14 cellular contexts compared by ENCODE assay signal in the genomic region with DNA sequence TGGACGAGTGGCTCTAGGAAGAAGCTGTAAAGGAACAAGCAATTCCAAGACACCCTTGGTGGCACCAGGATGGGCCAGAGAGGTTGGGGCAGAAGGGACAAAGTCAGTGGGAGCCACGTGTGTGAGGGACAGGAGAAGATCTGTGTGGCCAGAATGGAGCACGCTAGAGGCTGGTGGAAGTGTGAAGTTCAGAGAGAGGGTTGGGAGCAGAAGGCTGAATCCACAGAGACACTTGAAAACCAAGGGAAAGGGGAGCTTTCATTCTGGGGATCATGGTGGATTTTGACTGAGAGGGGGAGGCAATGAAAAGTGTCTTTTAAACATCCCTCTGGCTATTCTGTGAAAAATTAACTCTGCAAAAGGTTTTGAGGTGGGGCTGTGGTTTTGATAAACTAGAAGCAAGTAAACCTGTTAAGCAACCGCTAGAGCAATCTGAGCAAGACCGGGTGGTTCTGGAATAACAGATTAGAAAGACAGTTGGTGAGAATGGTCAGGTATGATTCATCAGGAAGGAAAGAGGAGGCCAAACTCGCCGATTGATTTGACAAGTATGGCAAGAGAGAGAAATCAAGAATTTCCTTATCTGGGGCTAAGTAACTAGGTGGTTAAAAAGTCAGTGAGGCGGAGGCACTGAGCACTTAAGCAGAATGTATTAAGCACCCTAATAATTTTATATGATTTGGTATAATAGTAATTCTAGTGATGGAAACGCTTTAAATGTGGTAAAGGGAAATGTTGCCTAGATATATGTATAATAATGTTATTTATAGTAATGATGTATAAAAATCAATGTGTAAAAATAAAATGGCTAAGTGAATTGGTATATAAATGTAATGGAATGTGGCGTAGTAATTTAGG.
DNase-seq lines count a peak whose midpoint lies in the region; ATAC-seq, FAIRE-seq and TF ChIP-seq lines count a peak whose summit lies in the region.
"Had no signal": no experiment of that assay in that cellular context is flagged by ENCODE, and none has a peak within 500 bp of the region (broad histone marks: within the 10 kb centered on the region; RNA-seq: fewer than 3 reads in every experiment).

No MANE protein-coding gene starts in this region.

- H3K27ac Mint-ChIP-seq in nephron progenitor cell: no peak overlapping the region

- TF ChIP-seq CTCF in kidney (IDR thresholded peaks at IDR 0.05; ENCODE audit: borderline replicate concordance, extremely low read depth, insufficient read depth) (no peak), nephron progenitor cell (IDR thresholded peaks at IDR 0.05) (no peak)

- no peaks in the 10 kb centered on the region for H3K27me3 Mint-ChIP-seq in nephron progenitor cell (ENCODE audit: low read depth, poor library complexity)

- H3K9me3 ChIP-seq in kidney (ENCODE audit: control insufficient read depth in 1 of 2, low read length in 2 of 2): no peaks in the 10 kb centered on the region
- H3K9me3 ChIP-seq: ascending aorta, HAP-1 had no signal

- H3K9ac ChIP-seq in kidney (ENCODE audit: low read length in 2 of 2): no peak overlapping the region

- DNase-seq in LoVo (ENCODE audit: low spot score) (peak; percentile 63), astrocyte of the hippocampus (ENCODE audit: low read depth, low spot score) (peak; percentile 37), left kidney (ENCODE audit: low read depth, low spot score) (peak; percentile 20), NCI-H2107 treated with DMSO at 0.1 percent for 48 hours (lab: John Stamatoyannopoulos, UW; ENCODE audit: unreplicated experiment) (no peak), NCI-H345 treated with DMSO at 0.1 percent for 48 hours (lab: John Stamatoyannopoulos, UW; ENCODE audit: unreplicated experiment) (no peak), kidney (no peak), nephron progenitor cell (no peak)
- DNase-seq: activated gamma-delta T cell; effector CD4-positive, alpha-beta T cell; NCI-H1048; NCI-H2171 treated with DMSO at 0.1 percent for 48 hours had no signal

- ATAC-seq in GM19463 (IDR thresholded peaks at IDR 0.05; ENCODE audit: unreplicated experiment): peak; percentile 76

- no peaks in the 10 kb centered on the region for H3K36me3 Mint-ChIP-seq in nephron progenitor cell (ENCODE audit: low read depth)

- no peak overlapping the region for H3K4me3 Mint-ChIP-seq in nephron progenitor cell

- no peak overlapping the region for H3K4me3 ChIP-seq in kidney (ENCODE audit: low read length in 2 of 2)
- H3K4me3 ChIP-seq: ascending aorta, HAP-1 had no signal

- H3K36me3 ChIP-seq in kidney (ENCODE audit: control insufficient read depth in 1 of 2, insufficient read depth in 2 of 2, low read length in 2 of 2): no peaks in the 10 kb centered on the region
- H3K36me3 ChIP-seq: ascending aorta, HAP-1 had no signal

- H3K4me1 ChIP-seq in kidney (ENCODE audit: control insufficient read depth in 1 of 2, insufficient read depth in 1 of 2, low read depth in 1 of 2, low read length in 2 of 2): no peaks in the 10 kb centered on the region
- H3K4me1 ChIP-seq: ascending aorta, HAP-1 had no signal

- no peak overlapping the region for H3K27ac ChIP-seq in kidney (ENCODE audit: low read depth in 2 of 2, low read length in 2 of 2)
- H3K27ac ChIP-seq: ascending aorta had no signal

- H3K4me1 Mint-ChIP-seq in nephron progenitor cell: peaks cover 4% of the 10 kb centered on the region

- H3K9me3 Mint-ChIP-seq in nephron progenitor cell: no peaks in the 10 kb centered on the region

- FAIRE-seq in kidney (lab: Jason Lieb, UNC): no peak

- intact Hi-C loops in kidney (cut with DNase I): no loop called here

Comparison
In these comparisons a context has a peak if more than half of its experiments do, and no peak if none do; other contexts are left out.
1. DNase-seq: peak in LoVo (single experiment), astrocyte of the hippocampus (single experiment) and left kidney (single experiment); none in NCI-H2107 treated with DMSO at 0.1 percent for 48 hours (single experiment), NCI-H345 treated with DMSO at 0.1 percent for 48 hours (single experiment), kidney (single experiment) and nephron progenitor cell (single experiment).